1 cellular context compared by ENCODE assay signal in genomic region chr1:28668191-28668955, GRCh38.
A peak's percentile ranks its signal among the peaks of the same experiment; 100 is the strongest.
TF ChIP-seq lines count a peak whose summit lies in the region.

Gene GMEB1, plus strand, starts transcription at chr1:28668784. Its CDS starts 14,829 bp downstream, at chr1:28683613.

TF ChIP-seq in K562, 482 proteins besides CTCF, POLR2A, EP300 and RAD21 (continued from another document and continues in another):
- TF ChIP-seq SAP30 (IDR thresholded peaks at IDR 0.05; ENCODE audit: borderline replicate concordance, insufficient read depth, low read depth, low read length, poor library complexity, severe bottlenecking) (no peak), BRD4 (IDR thresholded peaks at IDR 0.05) (peak; percentile 88; the same call in 1 of the 2 replicates), NR2C2 (CRISPR knock-in tag; IDR thresholded peaks at IDR 0.05) (no peak), NR2C2 (tag; IDR thresholded peaks at IDR 0.05) (peak; percentile 23; the same call in 1 of the 2 replicates), SMARCB1 (IDR thresholded peaks at IDR 0.05; ENCODE audit: insufficient read length, low read depth) (no peak), NRF1 (conservative IDR thresholded peaks at IDR 0.05 in 1 of 2, IDR thresholded peaks at IDR 0.05 in 1 of 2) (peak; percentile 89 to 91), JUND (IDR thresholded peaks at IDR 0.05; ENCODE audit: borderline replicate concordance, low read depth, low read length) (peak; percentile 30), JUND (tag; IDR thresholded peaks at IDR 0.05; ENCODE audit: borderline replicate concordance, low read depth, low read length) (no peak), RNF2 (IDR thresholded peaks at IDR 0.05) (no peak), ATF7 (IDR thresholded peaks at IDR 0.05) (peak; percentile 16; the same call in 1 of the 2 replicates), KDM5B (IDR thresholded peaks at IDR 0.05; ENCODE audit: insufficient replicate concordance, low read depth, low read length) (peak; percentile 38), RHOXF2B (CRISPR knock-in tag; conservative IDR thresholded peaks at IDR 0.05) (no peak), HDGF (IDR thresholded peaks at IDR 0.05) (no peak), NFXL1 (CRISPR knock-in tag; IDR thresholded peaks at IDR 0.05) (no peak), MITF (IDR thresholded peaks at IDR 0.05) (no peak), BRF2 (IDR thresholded peaks at IDR 0.05; ENCODE audit: borderline replicate concordance, insufficient read depth, insufficient read length) (no peak), DIDO1 (tag; IDR thresholded peaks at IDR 0.05; ENCODE audit: low read depth) (peak; percentile 52; the same call in 1 of the 2 replicates), HNRNPLL (IDR thresholded peaks at IDR 0.05; ENCODE audit: low read depth, low read length, poor library complexity, severe bottlenecking) (peak; percentile 67), ETV5 (CRISPR knock-in tag; IDR thresholded peaks at IDR 0.05; ENCODE audit: low read depth) (peak; percentile 93), CAMTA2 (CRISPR knock-in tag; conservative IDR thresholded peaks at IDR 0.05) (no peak), ZNF79 (CRISPR knock-in tag; IDR thresholded peaks at IDR 0.05; ENCODE audit: low read depth) (peak; percentile 65; the same call in 1 of the 2 replicates), CREB3 (tag; conservative IDR thresholded peaks at IDR 0.05; ENCODE audit: low read depth) (peak; percentile 80; the same call in 1 of the 2 replicates), JUN (IDR thresholded peaks at IDR 0.05; ENCODE audit: borderline replicate concordance, low read depth, low read length) (no peak), JUN (CRISPR knock-in tag; IDR thresholded peaks at IDR 0.05; ENCODE audit: borderline replicate concordance) (no peak), MEIS2 (IDR thresholded peaks at IDR 0.05; ENCODE audit: partially characterized antibody) (peak; percentile 36), C11orf30 (IDR thresholded peaks at IDR 0.05; ENCODE audit: low read depth) (peak; percentile 53), MTA3 (IDR thresholded peaks at IDR 0.05; ENCODE audit: borderline replicate concordance) (peak; percentile 25; the same call in 1 of the 2 replicates), ZNF395 (CRISPR knock-in tag; IDR thresholded peaks at IDR 0.05) (peak; percentile 67), TAF7 (tag; IDR thresholded peaks at IDR 0.05) (peak; percentile 39; the same call in 1 of the 2 replicates), ZNF57 (CRISPR knock-in tag; IDR thresholded peaks at IDR 0.05) (0 out of 2 replicates have a peak, but pooled peaks have one; percentile 1), ESRRA (IDR thresholded peaks at IDR 0.05; ENCODE audit: borderline replicate concordance, low read depth) (peak; percentile 71), CTBP1 (IDR thresholded peaks at IDR 0.05; ENCODE audit: borderline replicate concordance) (peak; percentile 68), MAZ (CRISPR knock-in tag; conservative IDR thresholded peaks at IDR 0.05 in 1 of 2, IDR thresholded peaks at IDR 0.05 in 1 of 2) (0 out of 4 replicates have a peak, but pooled peaks of 1 of the 2 experiments have one; percentile 33), ZNF124 (CRISPR knock-in tag; IDR thresholded peaks at IDR 0.05) (no peak), ZFX (CRISPR knock-in tag; IDR thresholded peaks at IDR 0.05) (peak; percentile 81), THAP7 (CRISPR knock-in tag; IDR thresholded peaks at IDR 0.05) (no peak), NFRKB (IDR thresholded peaks at IDR 0.05; ENCODE audit: low read depth) (peak; percentile 85), RBBP5 (IDR thresholded peaks at IDR 0.05; ENCODE audit: borderline replicate concordance, insufficient read depth, low read length, poor library complexity, severe bottlenecking) (peak; percentile 35), SUPT5H (IDR thresholded peaks at IDR 0.05) (0 out of 2 replicates have a peak, but pooled peaks have one; percentile 25), BHLHE40 (IDR thresholded peaks at IDR 0.05; ENCODE audit: low read length) (peak; percentile 17; the same call in 1 of the 2 replicates), BACH1 (tag; IDR thresholded peaks at IDR 0.05) (no peak), AFF1 (IDR thresholded peaks at IDR 0.05; ENCODE audit: low read depth in 1 of 2, partially characterized antibody in 2 of 2) (peak in 1 of 2 experiments; percentile 68), ZNF316 (IDR thresholded peaks at IDR 0.05) (no peak), CCAR2 (IDR thresholded peaks at IDR 0.05; ENCODE audit: low read depth, low read length) (no peak), EHMT2 (IDR thresholded peaks at IDR 0.05) (no peak), MECOM (CRISPR knock-in tag; IDR thresholded peaks at IDR 0.05) (no peak), ZMIZ1 (IDR thresholded peaks at IDR 0.05; ENCODE audit: low read depth in 2 of 2, low read length in 2 of 2) (no peak), MYC (IDR thresholded peaks at IDR 0.05; ENCODE audit: low read depth, low read length) (0 out of 2 replicates have a peak, but pooled peaks have one; percentile 8), MYC (CRISPR knock-in tag; IDR thresholded peaks at IDR 0.05; ENCODE audit: borderline replicate concordance, low read depth) (no peak), ETV1 (tag; conservative IDR thresholded peaks at IDR 0.05; ENCODE audit: low read depth) (peak; percentile 87), ZNF785 (CRISPR knock-in tag; IDR thresholded peaks at IDR 0.05) (no peak), CEBPG (CRISPR knock-in tag; IDR thresholded peaks at IDR 0.05) (no peak), CEBPG (tag; conservative IDR thresholded peaks at IDR 0.05 in 1 of 2, IDR thresholded peaks at IDR 0.05 in 1 of 2) (0 out of 4 replicates have a peak, but pooled peaks of 1 of the 2 experiments have one; percentile 24), ARID3A (IDR thresholded peaks at IDR 0.05; ENCODE audit: borderline replicate concordance, low read depth, low read length) (no peak), E2F4 (CRISPR knock-in tag; IDR thresholded peaks at IDR 0.05; ENCODE audit: low read depth) (no peak)
